In the genomic region with DNA sequence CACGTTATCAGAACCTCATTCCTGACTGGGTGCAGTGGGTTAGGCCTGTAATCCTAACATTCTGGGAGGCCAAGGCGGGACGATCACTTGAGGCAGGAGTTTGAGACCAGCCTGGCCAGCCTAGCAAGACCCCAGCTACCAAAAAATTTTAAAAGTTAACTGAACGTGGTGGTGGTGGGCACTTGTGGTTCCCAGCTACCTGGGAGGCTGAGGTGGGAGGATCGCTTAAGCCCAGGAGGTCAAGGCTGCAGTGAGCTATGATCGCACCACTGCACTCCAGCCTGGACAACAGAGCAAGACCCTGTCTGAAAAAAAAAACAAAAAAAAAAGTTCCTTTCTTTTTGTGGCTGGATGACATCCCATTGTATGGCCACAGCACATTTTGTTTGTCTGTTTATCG, we compare ENCODE assay signal across 2 cellular contexts.
TF ChIP-seq lines count a peak whose summit lies in the region.

No MANE protein-coding gene starts in this region.

TF ChIP-seq in HepG2, 621 proteins besides CTCF, POLR2A, EP300 and RAD21:
- TF ChIP-seq SNRNP70 (IDR thresholded peaks at IDR 0.05; ENCODE audit: low read depth, low read length) (no peak), DRAP1 (CRISPR knock-in tag; IDR thresholded peaks at IDR 0.05) (no peak), JUNB (CRISPR knock-in tag; IDR thresholded peaks at IDR 0.05; ENCODE audit: borderline replicate concordance) (no peak), ZNF331 (CRISPR knock-in tag; IDR thresholded peaks at IDR 0.05) (no peak), REPIN1 (CRISPR knock-in tag; IDR thresholded peaks at IDR 0.05; ENCODE audit: borderline replicate concordance, low read depth) (no peak), ZNF335 (CRISPR knock-in tag; IDR thresholded peaks at IDR 0.05) (no peak), ZNF121 (CRISPR knock-in tag; IDR thresholded peaks at IDR 0.05) (peak; percentile 71; the same call in 1 of the 2 replicates)
TF ChIP-seq in HepG2: peak in this region for 1.

TF ChIP-seq in K562, 482 proteins besides CTCF, POLR2A, EP300 and RAD21:
- TF ChIP-seq, protein P1, sequence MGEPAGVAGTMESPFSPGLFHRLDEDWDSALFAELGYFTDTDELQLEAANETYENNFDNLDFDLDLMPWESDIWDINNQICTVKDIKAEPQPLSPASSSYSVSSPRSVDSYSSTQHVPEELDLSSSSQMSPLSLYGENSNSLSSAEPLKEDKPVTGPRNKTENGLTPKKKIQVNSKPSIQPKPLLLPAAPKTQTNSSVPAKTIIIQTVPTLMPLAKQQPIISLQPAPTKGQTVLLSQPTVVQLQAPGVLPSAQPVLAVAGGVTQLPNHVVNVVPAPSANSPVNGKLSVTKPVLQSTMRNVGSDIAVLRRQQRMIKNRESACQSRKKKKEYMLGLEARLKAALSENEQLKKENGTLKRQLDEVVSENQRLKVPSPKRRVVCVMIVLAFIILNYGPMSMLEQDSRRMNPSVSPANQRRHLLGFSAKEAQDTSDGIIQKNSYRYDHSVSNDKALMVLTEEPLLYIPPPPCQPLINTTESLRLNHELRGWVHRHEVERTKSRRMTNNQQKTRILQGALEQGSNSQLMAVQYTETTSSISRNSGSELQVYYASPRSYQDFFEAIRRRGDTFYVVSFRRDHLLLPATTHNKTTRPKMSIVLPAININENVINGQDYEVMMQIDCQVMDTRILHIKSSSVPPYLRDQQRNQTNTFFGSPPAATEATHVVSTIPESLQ (CRISPR knock-in tag; IDR thresholded peaks at IDR 0.05), result no peak
- TF ChIP-seq ZNF121 (CRISPR knock-in tag; conservative IDR thresholded peaks at IDR 0.05), result peak; percentile 88
- TF ChIP-seq, protein P2, sequence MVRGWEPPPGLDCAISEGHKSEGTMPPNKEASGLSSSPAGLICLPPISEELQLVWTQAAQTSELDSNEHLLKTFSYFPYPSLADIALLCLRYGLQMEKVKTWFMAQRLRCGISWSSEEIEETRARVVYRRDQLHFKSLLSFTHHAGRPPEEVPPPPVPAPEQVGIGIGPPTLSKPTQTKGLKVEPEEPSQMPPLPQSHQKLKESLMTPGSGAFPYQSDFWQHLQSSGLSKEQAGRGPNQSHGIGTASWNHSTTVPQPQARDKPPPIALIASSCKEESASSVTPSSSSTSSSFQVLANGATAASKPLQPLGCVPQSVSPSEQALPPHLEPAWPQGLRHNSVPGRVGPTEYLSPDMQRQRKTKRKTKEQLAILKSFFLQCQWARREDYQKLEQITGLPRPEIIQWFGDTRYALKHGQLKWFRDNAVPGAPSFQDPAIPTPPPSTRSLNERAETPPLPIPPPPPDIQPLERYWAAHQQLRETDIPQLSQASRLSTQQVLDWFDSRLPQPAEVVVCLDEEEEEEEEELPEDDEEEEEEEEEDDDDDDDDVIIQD (CRISPR knock-in tag; IDR thresholded peaks at IDR 0.05), result no peak
- TF ChIP-seq LARP7 (IDR thresholded peaks at IDR 0.05), result no peak
- TF ChIP-seq HINFP (tag; conservative IDR thresholded peaks at IDR 0.05; ENCODE audit: low read depth), result no peak
